Comparison of ENCODE assay signal across 22 cellular contexts in the genomic region with DNA sequence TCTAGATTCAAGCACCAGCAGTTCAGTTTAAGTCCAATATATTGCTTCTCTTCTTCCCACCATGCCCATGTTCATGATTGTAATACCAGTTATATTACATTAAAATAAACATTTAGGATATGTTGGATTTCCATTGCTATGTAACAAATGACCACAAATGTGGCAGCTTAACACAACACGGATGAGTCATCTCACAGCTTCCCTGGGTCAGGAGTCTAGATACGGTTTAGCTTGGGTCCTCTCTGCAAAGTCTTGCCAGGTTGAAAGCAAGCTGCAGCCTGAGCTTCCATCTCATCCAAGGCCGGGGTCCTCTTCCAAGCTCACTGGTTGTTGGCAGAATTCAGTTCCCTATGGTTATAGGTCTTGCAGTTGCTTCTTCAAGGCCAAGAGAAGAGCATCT. TPM values are rescaled to one million over a fixed set of nuclear protein-coding genes. Genes with fewer than 3 reads are reported as not detected.
DNase-seq lines count a peak whose midpoint lies in the region; ATAC-seq, FAIRE-seq and TF ChIP-seq lines count a peak whose summit lies in the region.
"Had no signal": no experiment of that assay in that cellular context is flagged by ENCODE, and none has a peak within 500 bp of the region (broad histone marks: within the 10 kb centered on the region; RNA-seq: fewer than 3 reads in every experiment).

No MANE protein-coding gene starts in this region.

- H3K9me3 Mint-ChIP-seq in astrocyte (ENCODE audit: unreplicated experiment): peaks cover 5% of the 10 kb centered on the region

- no peak overlapping the region for H3K23ac ChIP-seq in mesenchymal stem cell (ENCODE audit: low read length in 2 of 2)

- H4K20me1 ChIP-seq in astrocyte (ENCODE audit: insufficient read depth, low read length): no peaks in the 10 kb centered on the region

- peaks cover 27% of the 10 kb centered on the region for H3K4me1 Mint-ChIP-seq in astrocyte (ENCODE audit: low read depth, unreplicated experiment)
- H3K4me1 Mint-ChIP-seq: T-helper 17 cell had no signal

- no peak overlapping the region for H3K14ac ChIP-seq in mesenchymal stem cell (ENCODE audit: low read length in 2 of 2)

- H3K4ac ChIP-seq in mesenchymal stem cell (ENCODE audit: low read depth in 1 of 2, low read length in 2 of 2): no peak overlapping the region

- 72% methylated on average over 3 of the region's 3 CpGs for WGBS in mesenchymal stem cell

- H2BK5ac ChIP-seq in mesenchymal stem cell (ENCODE audit: low read depth, low read length, poor library complexity, severe bottlenecking): no peak overlapping the region

- no peak overlapping the region for H4K8ac ChIP-seq in mesenchymal stem cell (ENCODE audit: low read length)

- H2BK120ac ChIP-seq in mesenchymal stem cell (ENCODE audit: low read depth, low read length): no peak overlapping the region

- H2AFZ ChIP-seq in astrocyte (ENCODE audit: low read depth, low read length) (no peak overlapping the region), mesenchymal stem cell (ENCODE audit: low read depth, low read length) (no peak overlapping the region)
- H2AFZ ChIP-seq: GM23338 had no signal

- H3K4me3 Mint-ChIP-seq in astrocyte (ENCODE audit: unreplicated experiment): no peak overlapping the region
- H3K4me3 Mint-ChIP-seq: GM23338, T-helper 17 cell had no signal

- H2BK15ac ChIP-seq in mesenchymal stem cell (ENCODE audit: low read depth, poor library complexity, severe bottlenecking): no peak overlapping the region

- H3K36me3 ChIP-seq in astrocyte (ENCODE audit: insufficient read depth, low read length) (no peaks in the 10 kb centered on the region), mesenchymal stem cell (ENCODE audit: control insufficient read depth in 1 of 2, insufficient read depth in 2 of 2, low read depth in 1 of 2, low read length in 2 of 2) (no peaks in the 10 kb centered on the region)
- H3K36me3 ChIP-seq: heart left ventricle, neutrophil had no signal

- H3K18ac ChIP-seq in mesenchymal stem cell (ENCODE audit: low read depth in 1 of 2, low read length in 2 of 2): no peak overlapping the region

- H3K4me3 ChIP-seq in astrocyte (ENCODE audit: insufficient read depth, low read depth, low read length) (no peak overlapping the region), mesenchymal stem cell (ENCODE audit: insufficient read depth in 1 of 2, low read depth in 1 of 2, low read length in 2 of 2) (no peak overlapping the region)
- H3K4me3 ChIP-seq: GM23338, heart left ventricle had no signal

- H2BK12ac ChIP-seq in mesenchymal stem cell (ENCODE audit: low read length in 2 of 2): no peak overlapping the region

- no peak for ATAC-seq in GM19452 (IDR thresholded peaks at IDR 0.05; ENCODE audit: unreplicated experiment)
- ATAC-seq: GM23338, heart left ventricle, right cardiac atrium, T-helper 17 cell had no signal

- H3K79me1 ChIP-seq in mesenchymal stem cell (replicated peaks; ENCODE audit: low read length, poor library complexity, severe bottlenecking): no peaks in the 10 kb centered on the region

- H3K9ac ChIP-seq in astrocyte (ENCODE audit: low read length): no peak overlapping the region
- no peak overlapping the region for H3K9ac ChIP-seq in mesenchymal stem cell (ENCODE audit: low read length)

- no peak overlapping the region for H3K27ac Mint-ChIP-seq in astrocyte (ENCODE audit: unreplicated experiment)
- H3K27ac Mint-ChIP-seq: GM23338, T-helper 17 cell had no signal

- no peaks in the 10 kb centered on the region for H3K79me2 ChIP-seq in astrocyte (ENCODE audit: insufficient read depth, low read length)

- H3K27ac ChIP-seq in astrocyte (ENCODE audit: low read depth, low read length) (peak overlapping the region; percentile 10), mesenchymal stem cell (ENCODE audit: low read length, poor library complexity, severe bottlenecking) (no peak overlapping the region)
- H3K27ac ChIP-seq: heart left ventricle, RWPE1 had no signal

- no peaks in the 10 kb centered on the region for H3K27me3 Mint-ChIP-seq in astrocyte (ENCODE audit: low read depth, unreplicated experiment)

- no peak overlapping the region for H4K91ac ChIP-seq in mesenchymal stem cell (ENCODE audit: low read length)

- peaks cover 27% of the 10 kb centered on the region for H3K4me1 ChIP-seq in astrocyte (ENCODE audit: insufficient read depth, low read length)
- H3K4me1 ChIP-seq in mesenchymal stem cell (ENCODE audit: control insufficient read depth, insufficient read depth, low read depth, low read length): peaks cover 6% of the 10 kb centered on the region

- peak; percentile 35 for DNase-seq in CD1c-positive myeloid dendritic cell (ENCODE audit: extremely low spot score)
- DNase-seq in M059J (ENCODE audit: low read depth): peak; percentile 88
- peak; percentile 55 for DNase-seq in astrocyte (ENCODE audit: low read depth)
- DNase-seq in mesenchymal stem cell: peak; percentile 18
- no peak for DNase-seq in NCI-H1092 (lab: John Stamatoyannopoulos, UW)
- no peak for DNase-seq in activated CD4-positive, alpha-beta T cell treated with anti-CD3 and anti-CD28 coated beads, Interleukin-2, amount 50 U/mL, for 4 hours
- no peak for DNase-seq in SHP77 treated with DMSO at 0.1 percent for 48 hours (lab: John Stamatoyannopoulos, UW)
- DNase-seq: activated CD4-positive, CD25-positive, alpha-beta regulatory T cell; Caco-2; erythroblast; GDM1; heart left ventricle; islet precursor cell; midbrain; substantia nigra; T-helper 17 cell had no signal

- H3K27me3 ChIP-seq in astrocyte (ENCODE audit: insufficient read depth, low read length) (no peaks in the 10 kb centered on the region), mesenchymal stem cell (ENCODE audit: control insufficient read depth in 1 of 2, insufficient read depth in 1 of 2, low read length in 2 of 2) (peaks cover 0 to 26% of the 10 kb centered on the region in 2 experiments)
- H3K27me3 ChIP-seq: neutrophil had no signal

- H3K36me3 Mint-ChIP-seq in astrocyte (ENCODE audit: low read depth, unreplicated experiment): no peaks in the 10 kb centered on the region

- no peak for FAIRE-seq in astrocyte (lab: Jason Lieb, UNC)
- FAIRE-seq: GM12892 had no signal

- H2AK5ac ChIP-seq in mesenchymal stem cell (ENCODE audit: low read length, severe bottlenecking): no peak overlapping the region

- no peak for TF ChIP-seq CTCF in astrocyte (IDR thresholded peaks at IDR 0.05; ENCODE audit: insufficient read depth, low read depth, low read length)

- H3K4me2 ChIP-seq in astrocyte (ENCODE audit: low read length) (peak overlapping the region; percentile 77), mesenchymal stem cell (ENCODE audit: low read length, poor library complexity, severe bottlenecking) (no peak overlapping the region)

- H3K9me3 ChIP-seq in astrocyte (ENCODE audit: insufficient read depth, low read depth, low read length) (no peaks in the 10 kb centered on the region), mesenchymal stem cell (ENCODE audit: control insufficient read depth, low read length) (no peaks in the 10 kb centered on the region)
- H3K9me3 ChIP-seq: heart left ventricle, neutrophil had no signal

RNA-seq across cellular contexts. Expression of a gene that starts 39.4 kb away (rescaled TPM):
- total RNA-seq in M059J (2014; rRNA removed; shearing (Covaris generic)): 124 and 171 TPM in 2 replicates
- 120 and 144 TPM in 2 replicates for total RNA-seq in astrocyte
- polyA plus RNA-seq in mesenchymal stem cell (2013, experiment 1 of 2): 62.4 TPM
- polyA plus RNA-seq in mesenchymal stem cell (2013, experiment 2 of 2): 63.0 TPM

Comparison
In these comparisons a context has a peak if more than half of its experiments do, and no peak if none do; other contexts are left out.
1. DNase-seq: peak in CD1c-positive myeloid dendritic cell (single experiment), M059J (single experiment), astrocyte (single experiment) and mesenchymal stem cell (single experiment); none in NCI-H1092 (single experiment), activated CD4-positive, alpha-beta T cell treated with anti-CD3 and anti-CD28 coated beads, Interleukin-2, amount 50 U/mL, for 4 hours (0 of 2) and SHP77 treated with DMSO at 0.1 percent for 48 hours (single experiment).